ENCODE assay signal across 19 cellular contexts in genomic region chr1:220966874-220967631, GRCh38.
DNase-seq lines count a peak whose midpoint lies in the region; ATAC-seq and TF ChIP-seq lines count a peak whose summit lies in the region.
"Had no signal": no experiment of that assay in that cellular context is flagged by ENCODE, and none has a peak within 500 bp of the region (broad histone marks: within the 10 kb centered on the region; RNA-seq: fewer than 3 reads in every experiment).

No MANE protein-coding gene starts in this region.

- no peak overlapping the region for H3K4me2 ChIP-seq in MM.1S (ENCODE audit: low read depth, low read length)

- H3K9me2 ChIP-seq in MM.1S (replicated peaks; ENCODE audit: insufficient read depth, low read length): no peaks in the 10 kb centered on the region

- intact Hi-C loops in left ventricle myocardium superior (cut with micrococcal nuclease): no loop called here
- intact Hi-C loops in cardiac septum (cut with DNase I): no loop called here

- TF ChIP-seq POLR2A in erythroblast (IDR thresholded peaks at IDR 0.05; ENCODE audit: low read length): no peak

- H4K20me1 ChIP-seq in MM.1S (ENCODE audit: insufficient read depth, low read length): no peaks in the 10 kb centered on the region

- no peak overlapping the region for H2AFZ ChIP-seq in MM.1S (ENCODE audit: low read length)

- no peak for DNase-seq in left ventricle myocardium superior
- DNase-seq in cardiac septum (ENCODE audit: low spot score): no peak
- DNase-seq in OCI-M2 (lab: John Stamatoyannopoulos, UW; ENCODE audit: unreplicated experiment): peak; percentile 13
- peak; percentile 90 to 98 for DNase-seq in erythroblast (lab: John Stamatoyannopoulos, UW)
- DNase-seq in NCI-H345 treated with DMSO at 0.1 percent for 48 hours (lab: John Stamatoyannopoulos, UW; ENCODE audit: unreplicated experiment): no peak
- no peak for DNase-seq in MM.1S
- no peak for DNase-seq in stimulated activated CD4-positive, alpha-beta T cell treated with anti-CD3 and anti-CD28 coated beads, Interleukin-4, amount 100 ng/mL, for 1 hour
- DNase-seq: activated CD4-positive, CD25-positive, alpha-beta regulatory T cell treated with anti-CD3 and anti-CD28 coated beads, Interleukin-2, amount 50 U/mL, for 72 hours; CD8-positive, alpha-beta T cell; effector memory CD4-positive, alpha-beta T cell; foreskin keratinocyte; left lung; NCI-H2107; NCI-H774; ovary; stimulated activated CD4-positive, alpha-beta T cell treated with anti-CD3 and anti-CD28 coated beads, Interleukin-2, amount 100 ng/mL, for 48 hours; T-cell had no signal

- no peaks in the 10 kb centered on the region for H3K9me3 ChIP-seq in MM.1S (replicated peaks; ENCODE audit: insufficient read depth, low read length)
- H3K9me3 ChIP-seq: ovary had no signal

- peak; percentile 54 for ATAC-seq in left ventricle myocardium superior
- no peak for ATAC-seq in GM19035 (IDR thresholded peaks at IDR 0.05; ENCODE audit: unreplicated experiment)
- ATAC-seq: CD8-positive, alpha-beta T cell; foreskin keratinocyte; left lung; T-cell had no signal

- no peaks in the 10 kb centered on the region for H3F3A ChIP-seq in MM.1S (ENCODE audit: insufficient read depth, low read length)

- H3K27ac ChIP-seq in MM.1S (ENCODE audit: low read length): no peak overlapping the region
- H3K27ac ChIP-seq: foreskin keratinocyte, left lung, ovary, RWPE1 had no signal

- no peaks in the 10 kb centered on the region for H3K4me1 ChIP-seq in MM.1S (ENCODE audit: low read length)
- H3K4me1 ChIP-seq: foreskin keratinocyte, left lung had no signal

- H3K4me3 ChIP-seq in MM.1S (ENCODE audit: low read length): no peak overlapping the region
- H3K4me3 ChIP-seq: left lung, ovary had no signal

- no peak overlapping the region for H3K9ac ChIP-seq in MM.1S (ENCODE audit: low read length)

- H3K36me3 ChIP-seq in MM.1S (replicated peaks; ENCODE audit: insufficient read depth, low read length): no peaks in the 10 kb centered on the region
- H3K36me3 ChIP-seq: left lung, ovary had no signal

- no peaks in the 10 kb centered on the region for H3K27me3 ChIP-seq in MM.1S (replicated peaks; ENCODE audit: insufficient read depth, low read length)
- H3K27me3 ChIP-seq: foreskin keratinocyte, left lung, ovary had no signal

- TF ChIP-seq CTCF in MM.1S (IDR thresholded peaks at IDR 0.05; ENCODE audit: low read length): no peak

- H3K79me2 ChIP-seq in MM.1S (ENCODE audit: low read length): no peaks in the 10 kb centered on the region

Comparison
In these comparisons a context has a peak if more than half of its experiments do, and no peak if none do; other contexts are left out.
1. DNase-seq: peak in OCI-M2 (single experiment) and erythroblast (2 of 2); none in left ventricle myocardium superior (single experiment), cardiac septum (single experiment), NCI-H345 treated with DMSO at 0.1 percent for 48 hours (single experiment), MM.1S (single experiment) and stimulated activated CD4-positive, alpha-beta T cell treated with anti-CD3 and anti-CD28 coated beads, Interleukin-4, amount 100 ng/mL, for 1 hour (single experiment).